13 cellular contexts compared by ENCODE assay signal in genomic region chr3:44939581-44940036, GRCh38. TPM values are rescaled to one million over a fixed set of nuclear protein-coding genes. Genes with fewer than 3 reads are reported as not detected.
A peak's percentile ranks its signal among the peaks of the same experiment; 100 is the strongest.
DNase-seq lines count a peak whose midpoint lies in the region; ATAC-seq, FAIRE-seq and TF ChIP-seq lines count a peak whose summit lies in the region.
"Had no signal": no experiment of that assay in that cellular context is flagged by ENCODE, and none has a peak within 500 bp of the region (broad histone marks: within the 10 kb centered on the region; RNA-seq: fewer than 3 reads in every experiment).

No MANE protein-coding gene starts in this region.

- TF ChIP-seq EP300 in upper lobe of left lung (IDR thresholded peaks at IDR 0.05), result peak in 3 of 4 donors; percentile 4 to 91 (median 62)

- no peaks in the 10 kb centered on the region for H3K27me3 ChIP-seq in upper lobe of left lung

- DNase-seq in activated CD8-positive, alpha-beta T cell treated with anti-CD3 and anti-CD28 coated beads, Interleukin-2, amount 10 ng/mL, durations not matched to agents 7 days and 5 days, result no peak
- DNase-seq in activated CD8-positive, alpha-beta T cell treated with anti-CD3 and anti-CD28 coated beads for 36 hours, result no peak
- DNase-seq in caudate nucleus (lab: John Stamatoyannopoulos, UW) (peak in 11 of 61 donors; percentile 3 to 62 (median 15)), left ventricle myocardium superior (no peak), upper lobe of left lung (peak in 1 of 2 donors; percentile 87), ecto neural progenitor cell (ENCODE audit: low spot score) (no peak), GM12892 (ENCODE audit: insufficient read length) (no peak)
- DNase-seq: activated CD4-positive, alpha-beta T cell treated with anti-CD3 and anti-CD28 coated beads for 4 hours; natural killer cell; NCI-H2081 treated with DMSO at 0.1 percent for 48 hours; SIG-M5 had no signal

- intact Hi-C loops in activated CD8-positive, alpha-beta T cell treated with anti-CD3 and anti-CD28 coated beads for 36 hours (cut with micrococcal nuclease), result no loop called here
- intact Hi-C loops in left ventricle myocardium superior (cut with micrococcal nuclease), result no loop called here

- ATAC-seq in activated CD8-positive, alpha-beta T cell treated with anti-CD3 and anti-CD28 coated beads, Interleukin-2, amount 10 ng/mL, durations not matched to agents 7 days and 5 days, result no peak
- no peak for ATAC-seq in activated CD8-positive, alpha-beta T cell treated with anti-CD3 and anti-CD28 coated beads for 36 hours
- ATAC-seq in left ventricle myocardium superior (peak; percentile 86), upper lobe of left lung (ENCODE audit: low FRiP score in 2 of 2) (peak; percentile 61 to 90), GM18868 (IDR thresholded peaks at IDR 0.05; ENCODE audit: unreplicated experiment) (no peak)
- ATAC-seq: natural killer cell had no signal

- H3K27me3 Mint-ChIP-seq in activated CD8-positive, alpha-beta T cell treated with anti-CD3 and anti-CD28 coated beads, Interleukin-2, amount 10 ng/mL, durations not matched to agents 7 days and 5 days (ENCODE audit: low read depth), result no peaks in the 10 kb centered on the region
- no peaks in the 10 kb centered on the region for H3K27me3 Mint-ChIP-seq in activated CD8-positive, alpha-beta T cell treated with anti-CD3 and anti-CD28 coated beads for 36 hours
- H3K27me3 Mint-ChIP-seq: activated naive CD8-positive, alpha-beta T cell had no signal

- no peak for TF ChIP-seq POLR2A in upper lobe of left lung (IDR thresholded peaks at IDR 0.05)
- no peak for TF ChIP-seq POLR2A in GM12892 (IDR thresholded peaks at IDR 0.05; ENCODE audit: low read depth, low read length)

- no peak overlapping the region for H3K4me3 ChIP-seq in upper lobe of left lung

- peak overlapping the region; percentile 85 for H3K27ac ChIP-seq in caudate nucleus (ENCODE audit: low read depth, low read length)
- peak overlapping the region; percentile 20 to 71 (median 68) for H3K27ac ChIP-seq in upper lobe of left lung

- H3K9me3 ChIP-seq in upper lobe of left lung, result no peaks in the 10 kb centered on the region

- TF ChIP-seq CTCF in activated CD8-positive, alpha-beta T cell treated with anti-CD3 and anti-CD28 coated beads for 36 hours (IDR thresholded peaks at IDR 0.05), result no peak
- no peak for TF ChIP-seq CTCF in upper lobe of left lung (IDR thresholded peaks at IDR 0.05)

- FAIRE-seq in GM12892 (lab: Jason Lieb, UNC), result no peak

- H3K4me1 Mint-ChIP-seq in activated CD8-positive, alpha-beta T cell treated with anti-CD3 and anti-CD28 coated beads, Interleukin-2, amount 10 ng/mL, durations not matched to agents 7 days and 5 days (ENCODE audit: low read depth), result peaks cover 21% of the 10 kb centered on the region
- peaks cover 6% of the 10 kb centered on the region for H3K4me1 Mint-ChIP-seq in activated CD8-positive, alpha-beta T cell treated with anti-CD3 and anti-CD28 coated beads for 36 hours (ENCODE audit: low read depth)

- POLR2A ChIA-PET in activated CD8-positive, alpha-beta T cell treated with anti-CD3 and anti-CD28 coated beads, Interleukin-2, amount 10 ng/mL, durations not matched to agents 7 days and 5 days (lab: Charles Lee), result no interaction called here
- POLR2A ChIA-PET in activated CD8-positive, alpha-beta T cell treated with anti-CD3 and anti-CD28 coated beads for 36 hours (lab: Charles Lee), result no interaction called here

- H3K27ac Mint-ChIP-seq in activated CD8-positive, alpha-beta T cell treated with anti-CD3 and anti-CD28 coated beads, Interleukin-2, amount 10 ng/mL, durations not matched to agents 7 days and 5 days, result peak overlapping the region; percentile 52
- H3K27ac Mint-ChIP-seq in activated CD8-positive, alpha-beta T cell treated with anti-CD3 and anti-CD28 coated beads for 36 hours, result no peak overlapping the region
- H3K27ac Mint-ChIP-seq: activated naive CD8-positive, alpha-beta T cell had no signal

- WGBS in upper lobe of left lung, 2 donors, result 45 to 56% methylated on average over 6 of the region's 6 CpGs

- CTCF ChIA-PET in activated CD8-positive, alpha-beta T cell treated with anti-CD3 and anti-CD28 coated beads, Interleukin-2, amount 10 ng/mL, durations not matched to agents 7 days and 5 days (lab: Charles Lee), result no interaction called here
- CTCF ChIA-PET in activated CD8-positive, alpha-beta T cell treated with anti-CD3 and anti-CD28 coated beads for 36 hours (lab: Charles Lee), result no interaction called here

- no peak overlapping the region for H3K4me3 Mint-ChIP-seq in activated CD8-positive, alpha-beta T cell treated with anti-CD3 and anti-CD28 coated beads, Interleukin-2, amount 10 ng/mL, durations not matched to agents 7 days and 5 days
- no peak overlapping the region for H3K4me3 Mint-ChIP-seq in activated CD8-positive, alpha-beta T cell treated with anti-CD3 and anti-CD28 coated beads for 36 hours
- H3K4me3 Mint-ChIP-seq: activated naive CD8-positive, alpha-beta T cell; natural killer cell had no signal

- H3K9me3 Mint-ChIP-seq in activated CD8-positive, alpha-beta T cell treated with anti-CD3 and anti-CD28 coated beads, Interleukin-2, amount 10 ng/mL, durations not matched to agents 7 days and 5 days (ENCODE audit: insufficient read depth), result no peaks in the 10 kb centered on the region
- no peaks in the 10 kb centered on the region for H3K9me3 Mint-ChIP-seq in activated CD8-positive, alpha-beta T cell treated with anti-CD3 and anti-CD28 coated beads for 36 hours
- H3K9me3 Mint-ChIP-seq: natural killer cell had no signal

- H3K36me3 Mint-ChIP-seq in activated CD8-positive, alpha-beta T cell treated with anti-CD3 and anti-CD28 coated beads, Interleukin-2, amount 10 ng/mL, durations not matched to agents 7 days and 5 days (ENCODE audit: low read depth), result peaks cover 65% of the 10 kb centered on the region
- H3K36me3 Mint-ChIP-seq in activated CD8-positive, alpha-beta T cell treated with anti-CD3 and anti-CD28 coated beads for 36 hours (ENCODE audit: low read depth), result peaks cover 22% of the 10 kb centered on the region

- H3K4me1 ChIP-seq in upper lobe of left lung, result peaks cover 22 to 32% (median 23%) of the 10 kb centered on the region in 4 donors

- H3K36me3 ChIP-seq in upper lobe of left lung, result peaks cover 0 to 55% (median 42%) of the 10 kb centered on the region in 4 donors

RNA-seq across cellular contexts. Expression of gene ZDHHC3, which starts 36.4 kb away (rescaled TPM):
- total RNA-seq in activated CD8-positive, alpha-beta T cell treated with anti-CD3 and anti-CD28 coated beads, Interleukin-2, amount 10 ng/mL, durations not matched to agents 7 days and 5 days, result 10 to 100 TPM; 62.3 to 71.3 TPM
- total RNA-seq in activated CD8-positive, alpha-beta T cell treated with anti-CD3 and anti-CD28 coated beads for 36 hours, result 10 to 100 TPM; 28.6 to 36.0 TPM
- 39.1 TPM for total RNA-seq in left ventricle myocardium superior
- total RNA-seq in upper lobe of left lung, result 100 to 1,000 TPM in 5 of 6 donors, 10 to 100 TPM in 1; 98.0 to 179 (median 115) TPM
- polyA plus RNA-seq in GM12892 (2012; ENCODE audit: missing spikeins), result 18.0 TPM

RNA-seq across cellular contexts. Expression of gene EXOSC7, which starts 36.4 kb away (rescaled TPM):
- 10 to 100 TPM; 49.5 to 50.1 TPM for total RNA-seq in activated CD8-positive, alpha-beta T cell treated with anti-CD3 and anti-CD28 coated beads, Interleukin-2, amount 10 ng/mL, durations not matched to agents 7 days and 5 days
- 10 to 100 TPM; 79.8 to 80.7 TPM for total RNA-seq in activated CD8-positive, alpha-beta T cell treated with anti-CD3 and anti-CD28 coated beads for 36 hours
- total RNA-seq in left ventricle myocardium superior, result 25.0 TPM
- 10 to 100 TPM; 35.8 to 55.5 (median 41.1) TPM for total RNA-seq in upper lobe of left lung
- 72.4 TPM for polyA plus RNA-seq in GM12892 (2012; ENCODE audit: missing spikeins)

Comparison
In these comparisons a context has a peak if more than half of its experiments do, and no peak if none do; other contexts are left out.
1. ATAC-seq: peak in left ventricle myocardium superior (single experiment) and upper lobe of left lung (2 of 2); none in activated CD8-positive, alpha-beta T cell treated with anti-CD3 and anti-CD28 coated beads, Interleukin-2, amount 10 ng/mL, durations not matched to agents 7 days and 5 days (single experiment), activated CD8-positive, alpha-beta T cell treated with anti-CD3 and anti-CD28 coated beads for 36 hours (single experiment) and GM18868 (single experiment).